Comparison of ENCODE assay signal across 22 cellular contexts in the genomic region with DNA sequence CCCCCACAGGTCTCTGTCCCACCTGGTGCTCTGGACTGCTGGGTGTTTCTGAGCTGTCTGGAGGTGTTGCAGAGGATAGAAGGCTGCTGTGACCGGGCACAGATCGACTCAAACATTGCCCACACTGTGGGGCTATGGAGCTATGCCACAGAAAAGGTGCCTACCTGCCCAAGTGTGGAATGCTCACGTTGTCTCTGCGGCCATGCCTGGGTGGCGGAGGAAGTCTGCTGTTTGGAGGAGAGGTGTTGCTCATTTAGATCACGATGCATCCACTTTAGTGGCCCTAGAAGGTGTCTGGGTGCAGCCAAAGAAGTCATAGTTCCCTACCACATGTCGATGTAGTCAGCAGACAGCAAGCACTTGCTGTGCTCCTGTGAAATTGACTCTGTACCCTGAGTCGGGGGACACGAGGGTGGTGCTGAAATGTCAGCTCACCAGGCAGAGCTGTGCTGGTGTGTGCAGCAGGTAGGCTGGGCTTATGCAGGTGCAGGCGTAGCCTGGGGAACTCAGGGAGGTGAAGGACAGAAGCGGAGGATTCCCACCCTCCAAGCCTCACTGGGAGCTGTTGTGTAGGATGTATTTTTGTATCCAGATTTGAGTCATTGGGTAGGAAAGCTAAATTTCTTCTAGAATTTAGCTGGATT. TPM values are rescaled to one million over a fixed set of nuclear protein-coding genes. Genes with fewer than 3 reads are reported as not detected.
A peak's percentile ranks its signal among the peaks of the same experiment; 100 is the strongest.
DNase-seq lines count a peak whose midpoint lies in the region; ATAC-seq, FAIRE-seq and TF ChIP-seq lines count a peak whose summit lies in the region.
"Had no signal": no experiment of that assay in that cellular context is flagged by ENCODE, and none has a peak within 500 bp of the region (broad histone marks: within the 10 kb centered on the region; RNA-seq: fewer than 3 reads in every experiment).

No MANE protein-coding gene starts in this region.

- H3K9me3 Mint-ChIP-seq in activated CD4-positive, alpha-beta T cell treated with anti-CD3 and anti-CD28 coated beads, Interleukin-2, amount 10 ng/mL, durations not matched to agents 7 days and 5 days, result no peaks in the 10 kb centered on the region
- no peaks in the 10 kb centered on the region for H3K9me3 Mint-ChIP-seq in activated T-helper 1 cell treated with anti-CD3 and anti-CD28 coated beads, Interleukin-12 subunit alpha, Interleukin-12 subunit beta, Interleukin-2, Interleukin-4 antibody, amounts not matched to agents 30 ng/mL and 10 ng/mL and 1 ng/mL, durations not matched to agents 14 hours and 24 hours and 36 hours
- no peaks in the 10 kb centered on the region for H3K9me3 Mint-ChIP-seq in stimulated activated effector memory CD8-positive, alpha-beta T cell treated with anti-CD3 and anti-CD28 coated beads, Interleukin-12 subunit alpha, Interleukin-12 subunit beta, amount 100 ng/mL, for 72 hours
- H3K9me3 Mint-ChIP-seq: endodermal cell; stimulated activated memory B cell treated with anti-CD40 and anti-IgM and Interleukin-4, amounts not matched to agents 10 μg/mL and 1 μg/mL and 100 μg/mL, for 72 hours had no signal

- H3K36me3 ChIP-seq in kidney (ENCODE audit: control insufficient read depth in 1 of 2, insufficient read depth in 2 of 2, low read length in 2 of 2), result peaks cover 28 to 50% of the 10 kb centered on the region in 2 donors
- H3K36me3 ChIP-seq in MG63, result peaks cover 63% of the 10 kb centered on the region
- H3K36me3 ChIP-seq: ovary had no signal

- H3K4me3 ChIP-seq in kidney (ENCODE audit: low read length in 2 of 2) (no peak overlapping the region), MG63 (no peak overlapping the region)
- H3K4me3 ChIP-seq: ascending aorta, GM12878, HAP-1, ovary, right lobe of liver had no signal

- peak; percentile 11 for TF ChIP-seq CTCF in kidney (IDR thresholded peaks at IDR 0.05; ENCODE audit: borderline replicate concordance, extremely low read depth, insufficient read depth)

- no peak overlapping the region for H3K27ac ChIP-seq in kidney (ENCODE audit: low read depth in 2 of 2, low read length in 2 of 2)
- H3K27ac ChIP-seq: ascending aorta, ovary, right lobe of liver had no signal

- no peak for DNase-seq in activated CD4-positive, alpha-beta T cell treated with anti-CD3 and anti-CD28 coated beads, Interleukin-2, amount 10 ng/mL, durations not matched to agents 7 days and 5 days
- no peak for DNase-seq in activated CD4-positive, alpha-beta T cell treated with anti-CD3 and anti-CD28 coated beads for 4 hours
- no peak for DNase-seq in activated T-helper 1 cell treated with anti-CD3 and anti-CD28 coated beads, Interleukin-12 subunit alpha, Interleukin-12 subunit beta, Interleukin-2, Interleukin-4 antibody, amounts not matched to agents 30 ng/mL and 10 ng/mL and 1 ng/mL, durations not matched to agents 14 hours and 24 hours and 36 hours (ENCODE audit: low spot score)
- DNase-seq in kidney (no peak), MG63 (no peak)
- DNase-seq in stimulated activated effector memory CD8-positive, alpha-beta T cell treated with anti-CD3 and anti-CD28 coated beads, Interleukin-12 subunit alpha, Interleukin-12 subunit beta, amount 100 ng/mL, for 72 hours (ENCODE audit: low spot score in 2 of 2), result no peak
- DNase-seq: endodermal cell; GF-D8; NCI-H1436; NCI-H774; ovary; right lobe of liver; Right ventricle myocardium superior; stimulated activated CD4-positive, alpha-beta T cell treated with anti-CD3 and anti-CD28 coated beads, Interleukin-15, amount 100 ng/mL, for 24 hours; SW 1271; trophoblast cell had no signal

- POLR2A ChIA-PET in activated CD4-positive, alpha-beta T cell treated with anti-CD3 and anti-CD28 coated beads, Interleukin-2, amount 10 ng/mL, durations not matched to agents 7 days and 5 days (lab: Charles Lee), result no interaction called here

- H3K9ac ChIP-seq in kidney (ENCODE audit: low read length in 2 of 2), result no peak overlapping the region

- no peaks in the 10 kb centered on the region for H3K27me3 ChIP-seq in MG63
- H3K27me3 ChIP-seq: ascending aorta, ovary, right lobe of liver had no signal

- H3K4me3 Mint-ChIP-seq in activated CD4-positive, alpha-beta T cell treated with anti-CD3 and anti-CD28 coated beads, Interleukin-2, amount 10 ng/mL, durations not matched to agents 7 days and 5 days, result no peak overlapping the region
- no peak overlapping the region for H3K4me3 Mint-ChIP-seq in activated T-helper 1 cell treated with anti-CD3 and anti-CD28 coated beads, Interleukin-12 subunit alpha, Interleukin-12 subunit beta, Interleukin-2, Interleukin-4 antibody, amounts not matched to agents 30 ng/mL and 10 ng/mL and 1 ng/mL, durations not matched to agents 14 hours and 24 hours and 36 hours
- H3K4me3 Mint-ChIP-seq in stimulated activated effector memory CD8-positive, alpha-beta T cell treated with anti-CD3 and anti-CD28 coated beads, Interleukin-12 subunit alpha, Interleukin-12 subunit beta, amount 100 ng/mL, for 72 hours, result peak overlapping the region; percentile 8
- H3K4me3 Mint-ChIP-seq: endodermal cell; stimulated activated memory B cell treated with anti-CD40 and anti-IgM and Interleukin-4, amounts not matched to agents 10 μg/mL and 1 μg/mL and 100 μg/mL, for 72 hours had no signal

- peak; percentile 64 for ATAC-seq in stimulated activated effector memory CD8-positive, alpha-beta T cell treated with anti-CD3 and anti-CD28 coated beads, Interleukin-12 subunit alpha, Interleukin-12 subunit beta, amount 100 ng/mL, for 72 hours
- ATAC-seq in HG03520 (IDR thresholded peaks at IDR 0.05; ENCODE audit: unreplicated experiment) (no peak), HG03280 (IDR thresholded peaks at IDR 0.05; ENCODE audit: unreplicated experiment) (no peak)
- ATAC-seq: GM12878; stimulated activated memory B cell treated with anti-CD40 and anti-IgM and Interleukin-4, amounts not matched to agents 10 μg/mL and 1 μg/mL and 100 μg/mL, for 72 hours had no signal

- FAIRE-seq in kidney (lab: Jason Lieb, UNC), result no peak

- H3K4me1 Mint-ChIP-seq in activated CD4-positive, alpha-beta T cell treated with anti-CD3 and anti-CD28 coated beads, Interleukin-2, amount 10 ng/mL, durations not matched to agents 7 days and 5 days, result peaks cover 32% of the 10 kb centered on the region
- peaks cover 45% of the 10 kb centered on the region for H3K4me1 Mint-ChIP-seq in activated T-helper 1 cell treated with anti-CD3 and anti-CD28 coated beads, Interleukin-12 subunit alpha, Interleukin-12 subunit beta, Interleukin-2, Interleukin-4 antibody, amounts not matched to agents 30 ng/mL and 10 ng/mL and 1 ng/mL, durations not matched to agents 14 hours and 24 hours and 36 hours (ENCODE audit: low read depth)
- H3K4me1 Mint-ChIP-seq in stimulated activated effector memory CD8-positive, alpha-beta T cell treated with anti-CD3 and anti-CD28 coated beads, Interleukin-12 subunit alpha, Interleukin-12 subunit beta, amount 100 ng/mL, for 72 hours, result peaks cover 47% of the 10 kb centered on the region
- H3K4me1 Mint-ChIP-seq: stimulated activated memory B cell treated with anti-CD40 and anti-IgM and Interleukin-4, amounts not matched to agents 10 μg/mL and 1 μg/mL and 100 μg/mL, for 72 hours had no signal

- H3K9me3 ChIP-seq in kidney (ENCODE audit: control insufficient read depth in 1 of 2, low read length in 2 of 2), result no peaks in the 10 kb centered on the region
- no peaks in the 10 kb centered on the region for H3K9me3 ChIP-seq in MG63
- H3K9me3 ChIP-seq: ascending aorta, HAP-1, ovary, right lobe of liver had no signal

- H3K27ac Mint-ChIP-seq in activated CD4-positive, alpha-beta T cell treated with anti-CD3 and anti-CD28 coated beads, Interleukin-2, amount 10 ng/mL, durations not matched to agents 7 days and 5 days, result peak overlapping the region; percentile 9
- peak overlapping the region; percentile 50 for H3K27ac Mint-ChIP-seq in activated T-helper 1 cell treated with anti-CD3 and anti-CD28 coated beads, Interleukin-12 subunit alpha, Interleukin-12 subunit beta, Interleukin-2, Interleukin-4 antibody, amounts not matched to agents 30 ng/mL and 10 ng/mL and 1 ng/mL, durations not matched to agents 14 hours and 24 hours and 36 hours
- peak overlapping the region; percentile 69 for H3K27ac Mint-ChIP-seq in stimulated activated effector memory CD8-positive, alpha-beta T cell treated with anti-CD3 and anti-CD28 coated beads, Interleukin-12 subunit alpha, Interleukin-12 subunit beta, amount 100 ng/mL, for 72 hours
- H3K27ac Mint-ChIP-seq: endodermal cell; stimulated activated memory B cell treated with anti-CD40 and anti-IgM and Interleukin-4, amounts not matched to agents 10 μg/mL and 1 μg/mL and 100 μg/mL, for 72 hours had no signal

- no peaks in the 10 kb centered on the region for H3K27me3 Mint-ChIP-seq in activated CD4-positive, alpha-beta T cell treated with anti-CD3 and anti-CD28 coated beads, Interleukin-2, amount 10 ng/mL, durations not matched to agents 7 days and 5 days
- no peaks in the 10 kb centered on the region for H3K27me3 Mint-ChIP-seq in activated T-helper 1 cell treated with anti-CD3 and anti-CD28 coated beads, Interleukin-12 subunit alpha, Interleukin-12 subunit beta, Interleukin-2, Interleukin-4 antibody, amounts not matched to agents 30 ng/mL and 10 ng/mL and 1 ng/mL, durations not matched to agents 14 hours and 24 hours and 36 hours (ENCODE audit: insufficient read depth)
- H3K27me3 Mint-ChIP-seq: stimulated activated memory B cell treated with anti-CD40 and anti-IgM and Interleukin-4, amounts not matched to agents 10 μg/mL and 1 μg/mL and 100 μg/mL, for 72 hours had no signal

- peaks cover 57% of the 10 kb centered on the region for H3K36me3 Mint-ChIP-seq in activated CD4-positive, alpha-beta T cell treated with anti-CD3 and anti-CD28 coated beads, Interleukin-2, amount 10 ng/mL, durations not matched to agents 7 days and 5 days (ENCODE audit: low read depth)
- peaks cover 56% of the 10 kb centered on the region for H3K36me3 Mint-ChIP-seq in activated T-helper 1 cell treated with anti-CD3 and anti-CD28 coated beads, Interleukin-12 subunit alpha, Interleukin-12 subunit beta, Interleukin-2, Interleukin-4 antibody, amounts not matched to agents 30 ng/mL and 10 ng/mL and 1 ng/mL, durations not matched to agents 14 hours and 24 hours and 36 hours (ENCODE audit: low read depth)
- H3K36me3 Mint-ChIP-seq in stimulated activated effector memory CD8-positive, alpha-beta T cell treated with anti-CD3 and anti-CD28 coated beads, Interleukin-12 subunit alpha, Interleukin-12 subunit beta, amount 100 ng/mL, for 72 hours, result peaks cover 94% of the 10 kb centered on the region

- intact Hi-C loops in activated T-helper 1 cell treated with anti-CD3 and anti-CD28 coated beads, Interleukin-12 subunit alpha, Interleukin-12 subunit beta, Interleukin-2, Interleukin-4 antibody, amounts not matched to agents 30 ng/mL and 10 ng/mL and 1 ng/mL, durations not matched to agents 14 hours and 24 hours and 36 hours (cut with micrococcal nuclease), result no loop called here
- intact Hi-C loops in kidney (cut with DNase I), result no loop called here

- no peaks in the 10 kb centered on the region for H3K4me1 ChIP-seq in kidney (ENCODE audit: control insufficient read depth in 1 of 2, insufficient read depth in 1 of 2, low read depth in 1 of 2, low read length in 2 of 2)
- H3K4me1 ChIP-seq: ascending aorta, HAP-1, right lobe of liver had no signal

- CTCF ChIA-PET in activated CD4-positive, alpha-beta T cell treated with anti-CD3 and anti-CD28 coated beads, Interleukin-2, amount 10 ng/mL, durations not matched to agents 7 days and 5 days (lab: Charles Lee), result interaction anchor here (0.6 to 2.3 kb wide), 5 partner anchors 7 to 292 kb away, joined by 3 to 17 read pairs (median 3); no protein-coding TSS in a partner anchor

RNA-seq across cellular contexts. Expression of a gene that starts 32.8 kb away (rescaled TPM):
- total RNA-seq in activated CD4-positive, alpha-beta T cell treated with anti-CD3 and anti-CD28 coated beads, Interleukin-2, amount 10 ng/mL, durations not matched to agents 7 days and 5 days, result 10 to 100 TPM; 24.2 to 29.0 TPM
- 11.9 and 15.1 TPM in 2 replicates for total RNA-seq in activated T-helper 1 cell treated with anti-CD3 and anti-CD28 coated beads, Interleukin-12 subunit alpha, Interleukin-12 subunit beta, Interleukin-2, Interleukin-4 antibody, amounts not matched to agents 30 ng/mL and 10 ng/mL and 1 ng/mL, durations not matched to agents 14 hours and 24 hours and 36 hours
- 8.1 TPM for total RNA-seq in kidney
- polyA plus RNA-seq in kidney (ENCODE audit: insufficient read depth, low read depth, low replicate concordance), result 0.84 TPM
- 45.2 and 51.7 TPM in 2 replicates for total RNA-seq in MG63 (2014; rRNA removed; shearing (Covaris generic); ENCODE audit: low replicate concordance)

RNA-seq across cellular contexts. Expression of a gene that starts 59.0 kb away (rescaled TPM):
- 10 to 100 TPM; 41.7 to 50.2 TPM for total RNA-seq in activated CD4-positive, alpha-beta T cell treated with anti-CD3 and anti-CD28 coated beads, Interleukin-2, amount 10 ng/mL, durations not matched to agents 7 days and 5 days
- total RNA-seq in activated T-helper 1 cell treated with anti-CD3 and anti-CD28 coated beads, Interleukin-12 subunit alpha, Interleukin-12 subunit beta, Interleukin-2, Interleukin-4 antibody, amounts not matched to agents 30 ng/mL and 10 ng/mL and 1 ng/mL, durations not matched to agents 14 hours and 24 hours and 36 hours, result 9.5 and 13.8 TPM in 2 replicates
- 15.8 TPM for total RNA-seq in kidney
- 18.3 TPM for polyA plus RNA-seq in kidney (ENCODE audit: insufficient read depth, low read depth, low replicate concordance)
- total RNA-seq in MG63 (2014; rRNA removed; shearing (Covaris generic); ENCODE audit: low replicate concordance), result 41.1 and 42.6 TPM in 2 replicates
- total RNA-seq: ascending aorta had no signal

Comparison
In these comparisons a context has a peak if more than half of its experiments do, and no peak if none do; other contexts are left out.
1. H3K27ac Mint-ChIP-seq: peak in every context shown above with its lines; median percentile 69 in stimulated activated effector memory CD8-positive, alpha-beta T cell treated with anti-CD3 and anti-CD28 coated beads, Interleukin-12 subunit alpha, Interleukin-12 subunit beta, amount 100 ng/mL, for 72 hours; 50 in activated T-helper 1 cell treated with anti-CD3 and anti-CD28 coated beads, Interleukin-12 subunit alpha, Interleukin-12 subunit beta, Interleukin-2, Interleukin-4 antibody, amounts not matched to agents 30 ng/mL and 10 ng/mL and 1 ng/mL, durations not matched to agents 14 hours and 24 hours and 36 hours; 9 in activated CD4-positive, alpha-beta T cell treated with anti-CD3 and anti-CD28 coated beads, Interleukin-2, amount 10 ng/mL, durations not matched to agents 7 days and 5 days.